In genomic region chr10:73576890-73577591, GRCh38 we compare ENCODE assay signal across 14 cellular contexts. TPM values are rescaled to one million over a fixed set of nuclear protein-coding genes. Genes with fewer than 3 reads are reported as not detected.
DNase-seq lines count a peak whose midpoint lies in the region; ATAC-seq and TF ChIP-seq lines count a peak whose summit lies in the region.
"Had no signal": no experiment of that assay in that cellular context is flagged by ENCODE, and none has a peak within 500 bp of the region (broad histone marks: within the 10 kb centered on the region; RNA-seq: fewer than 3 reads in every experiment).

No MANE protein-coding gene starts in this region.

- H3K27ac Mint-ChIP-seq in activated CD4-positive, alpha-beta memory T cell treated with anti-CD3 and anti-CD28 coated beads, Interleukin-2, amount 10 ng/mL, durations not matched to agents 7 days and 5 days: no peak overlapping the region
- H3K27ac Mint-ChIP-seq: activated T-helper 17 cell treated with anti-CD3 and anti-CD28 coated beads, Interleukin-2, amount 50 U/mL, for 72 hours had no signal

- H3K4me3 ChIP-seq in LNCaP clone FGC (ENCODE audit: low read depth, low read length): peak overlapping the region; percentile 34
- no peak overlapping the region for H3K4me3 ChIP-seq in choroid plexus epithelial cell (ENCODE audit: low read depth, low read length)
- no peak overlapping the region for H3K4me3 ChIP-seq in lower lobe of right lung

- POLR2A ChIA-PET in activated CD4-positive, alpha-beta memory T cell treated with anti-CD3 and anti-CD28 coated beads, Interleukin-2, amount 10 ng/mL, durations not matched to agents 7 days and 5 days (lab: Charles Lee): no interaction called here

- no peaks in the 10 kb centered on the region for H3K27me3 Mint-ChIP-seq in activated CD4-positive, alpha-beta memory T cell treated with anti-CD3 and anti-CD28 coated beads, Interleukin-2, amount 10 ng/mL, durations not matched to agents 7 days and 5 days
- H3K27me3 Mint-ChIP-seq: activated T-helper 17 cell treated with anti-CD3 and anti-CD28 coated beads, Interleukin-2, amount 50 U/mL, for 72 hours had no signal

- H3K36me3 Mint-ChIP-seq in activated CD4-positive, alpha-beta memory T cell treated with anti-CD3 and anti-CD28 coated beads, Interleukin-2, amount 10 ng/mL, durations not matched to agents 7 days and 5 days (ENCODE audit: low read depth): no peaks in the 10 kb centered on the region

- H3K4me1 Mint-ChIP-seq in activated CD4-positive, alpha-beta memory T cell treated with anti-CD3 and anti-CD28 coated beads, Interleukin-2, amount 10 ng/mL, durations not matched to agents 7 days and 5 days: no peaks in the 10 kb centered on the region
- H3K4me1 Mint-ChIP-seq: activated T-helper 17 cell treated with anti-CD3 and anti-CD28 coated beads, Interleukin-2, amount 50 U/mL, for 72 hours had no signal

- H3K36me3 ChIP-seq in lower lobe of right lung: no peaks in the 10 kb centered on the region

- peaks cover 20% of the 10 kb centered on the region for H3K4me1 ChIP-seq in lower lobe of right lung

- intact Hi-C loops in lower lobe of right lung (cut with DNase I): no loop called here

- H3K27ac ChIP-seq in lower lobe of right lung: peak overlapping the region; percentile 78
- H3K27ac ChIP-seq in substantia nigra (ENCODE audit: low read depth, low read length, poor library complexity, severe bottlenecking): peak overlapping the region; percentile 14

- no peak for ATAC-seq in lower lobe of right lung
- ATAC-seq: activated T-helper 17 cell treated with anti-CD3 and anti-CD28 coated beads, Interleukin-2, amount 50 U/mL, for 72 hours had no signal

- no peaks in the 10 kb centered on the region for H3K9me3 ChIP-seq in lower lobe of right lung

- TF ChIP-seq CTCF in LNCaP clone FGC (IDR thresholded peaks at IDR 0.05; ENCODE audit: control insufficient read depth, extremely low read depth, insufficient read depth) (no peak), choroid plexus epithelial cell (conservative IDR thresholded peaks at IDR 0.05; ENCODE audit: low read depth, low read length) (no peak), lower lobe of right lung (IDR thresholded peaks at IDR 0.05) (no peak)

- CTCF ChIA-PET in activated CD4-positive, alpha-beta memory T cell treated with anti-CD3 and anti-CD28 coated beads, Interleukin-2, amount 10 ng/mL, durations not matched to agents 7 days and 5 days (lab: Charles Lee): interaction anchor here (1.2 kb wide), 1 partner anchor 14 kb away, joined by 4 read pairs; the partner anchor contains the start of gene USP54

- H3K9me3 Mint-ChIP-seq in activated CD4-positive, alpha-beta memory T cell treated with anti-CD3 and anti-CD28 coated beads, Interleukin-2, amount 10 ng/mL, durations not matched to agents 7 days and 5 days: no peaks in the 10 kb centered on the region
- H3K9me3 Mint-ChIP-seq: activated T-helper 17 cell treated with anti-CD3 and anti-CD28 coated beads, Interleukin-2, amount 50 U/mL, for 72 hours; nephron had no signal

- H3K4me3 Mint-ChIP-seq in activated CD4-positive, alpha-beta memory T cell treated with anti-CD3 and anti-CD28 coated beads, Interleukin-2, amount 10 ng/mL, durations not matched to agents 7 days and 5 days: no peak overlapping the region
- H3K4me3 Mint-ChIP-seq: activated T-helper 17 cell treated with anti-CD3 and anti-CD28 coated beads, Interleukin-2, amount 50 U/mL, for 72 hours had no signal

- DNase-seq in LNCaP clone FGC (ENCODE audit: low read depth): no peak
- DNase-seq in choroid plexus epithelial cell (ENCODE audit: low read depth): peak; percentile 18
- DNase-seq in lower lobe of right lung: no peak
- no peak for DNase-seq in substantia nigra (lab: John Stamatoyannopoulos, UW)
- no peak for DNase-seq in NK-92 treated with Interleukin-12 subunit alpha and Interleukin-12 subunit beta, amount 100 ng/mL, for 24 hours (lab: John Stamatoyannopoulos, UW)
- no peak for DNase-seq in glomerular visceral epithelial cell (ENCODE audit: extremely low spot score)
- DNase-seq in retina: no peak
- no peak for DNase-seq in activated CD4-positive, alpha-beta memory T cell treated with anti-CD3 and anti-CD28 coated beads, Interleukin-2, amount 10 ng/mL, durations not matched to agents 7 days and 5 days
- DNase-seq: DND-41, NCI-H1092 treated with DMSO at 0.1 percent for 48 hours, OCI-M1, T-helper 1 cell had no signal

- H3K27me3 ChIP-seq in lower lobe of right lung (ENCODE audit: low read depth): no peaks in the 10 kb centered on the region

RNA-seq across cellular contexts. Expression of gene USP54, which starts 14.1 kb away (rescaled TPM):
- total RNA-seq in lower lobe of right lung: 97.4 TPM
- 1 to 10 TPM; 3.0 to 3.4 TPM for total RNA-seq in activated CD4-positive, alpha-beta memory T cell treated with anti-CD3 and anti-CD28 coated beads, Interleukin-2, amount 10 ng/mL, durations not matched to agents 7 days and 5 days

Comparison
In these comparisons a context has a peak if more than half of its experiments do, and no peak if none do; other contexts are left out.
1. RNA of gene USP54, which starts 14.1 kb away (total RNA-seq): 97.4 TPM in lower lobe of right lung (single experiment); 3.0 to 3.4 TPM in activated CD4-positive, alpha-beta memory T cell treated with anti-CD3 and anti-CD28 coated beads, Interleukin-2, amount 10 ng/mL, durations not matched to agents 7 days and 5 days; every median in the first group is over 10 times any median in the second.